ENCODE assay signal across 24 cellular contexts in the genomic region with DNA sequence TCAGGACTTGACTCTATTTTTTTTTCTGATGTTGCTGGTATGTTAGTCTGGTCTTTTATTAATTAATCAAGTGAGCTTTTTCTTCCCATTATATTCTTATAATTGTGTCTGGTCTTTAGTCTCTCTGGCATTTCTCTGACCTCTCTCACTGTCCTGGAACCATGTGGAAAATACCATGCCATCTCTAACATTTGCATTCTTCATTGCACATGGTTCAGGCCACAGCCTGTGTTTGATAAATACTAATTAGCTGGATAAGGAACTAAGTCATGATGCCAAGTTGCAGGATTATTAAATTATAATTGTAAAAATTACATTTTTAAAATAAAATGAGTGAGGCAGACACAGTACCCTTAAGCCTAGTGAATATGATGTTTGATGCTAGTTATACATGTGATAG.
"Had no signal": no experiment of that assay in that cellular context is flagged by ENCODE, and none has a peak within 500 bp of the region (broad histone marks: within the 10 kb centered on the region; RNA-seq: fewer than 3 reads in every experiment).

No MANE protein-coding gene starts in this region.

- H3K9me3 ChIP-seq: colonic mucosa, esophagus squamous epithelium, gastrocnemius medialis, heart right ventricle, left lung, lower lobe of right lung, mucosa of descending colon had no signal

- H3K36me3 ChIP-seq: colonic mucosa, esophagus squamous epithelium, gastrocnemius medialis, heart right ventricle, left lung, lower lobe of right lung had no signal

- H3K4me1 Mint-ChIP-seq: endodermal cell, naive B cell had no signal

- H3K4me3 ChIP-seq: colonic mucosa, esophagus squamous epithelium, gastrocnemius medialis, heart right ventricle, left lung, lower lobe of right lung, mucosa of descending colon had no signal

- H3K27me3 ChIP-seq: colonic mucosa, esophagus squamous epithelium, gastrocnemius medialis, heart right ventricle, left lung had no signal

- H3K4me3 Mint-ChIP-seq: dendritic cell treated with granulocyte-macrophage colony-stimulating factor and Interleukin-4, amounts not matched to agents 40 ng/mL and 50 ng/mL, for 4 days; effector memory CD8-positive, alpha-beta T cell; endodermal cell; mesothelial cell of epicardium; naive B cell had no signal

- H3K27ac ChIP-seq: colonic mucosa, epithelial cell of prostate, esophagus squamous epithelium, gastrocnemius medialis, heart right ventricle, left lung, lower lobe of right lung had no signal

- H3K9me3 Mint-ChIP-seq: dendritic cell treated with granulocyte-macrophage colony-stimulating factor and Interleukin-4, amounts not matched to agents 40 ng/mL and 50 ng/mL, for 4 days; endodermal cell; mesothelial cell of epicardium had no signal

- ATAC-seq: effector memory CD8-positive, alpha-beta T cell; esophagus mucosa; gastrocnemius medialis; heart right ventricle; left cardiac atrium; left lung; left ventricle myocardium superior; lower lobe of right lung had no signal

- H3K4me1 ChIP-seq: colonic mucosa, esophagus squamous epithelium, gastrocnemius medialis, heart right ventricle, left lung, lower lobe of right lung had no signal

- DNase-seq: colonic mucosa; cortex of kidney; effector CD8-positive, alpha-beta T cell; effector memory CD8-positive, alpha-beta T cell; endodermal cell; erythroblast; esophagus squamous epithelium; foreskin fibroblast; foreskin melanocyte; gastrocnemius medialis; glutamatergic neuron; head of caudate nucleus; heart right ventricle; hippocampal formation; left cardiac atrium; left lung; left ventricle myocardium superior; lower lobe of right lung; mucosa of descending colon; naive B cell had no signal

- H3K36me3 Mint-ChIP-seq: mesothelial cell of epicardium, naive B cell had no signal

- H3K27me3 Mint-ChIP-seq: dendritic cell treated with granulocyte-macrophage colony-stimulating factor and Interleukin-4, amounts not matched to agents 40 ng/mL and 50 ng/mL, for 4 days; effector memory CD8-positive, alpha-beta T cell; naive B cell had no signal

- H3K27ac Mint-ChIP-seq: dendritic cell treated with granulocyte-macrophage colony-stimulating factor and Interleukin-4, amounts not matched to agents 40 ng/mL and 50 ng/mL, for 4 days; effector memory CD8-positive, alpha-beta T cell; endodermal cell; naive B cell had no signal
